1 cellular context compared by ENCODE assay signal in the genomic region with DNA sequence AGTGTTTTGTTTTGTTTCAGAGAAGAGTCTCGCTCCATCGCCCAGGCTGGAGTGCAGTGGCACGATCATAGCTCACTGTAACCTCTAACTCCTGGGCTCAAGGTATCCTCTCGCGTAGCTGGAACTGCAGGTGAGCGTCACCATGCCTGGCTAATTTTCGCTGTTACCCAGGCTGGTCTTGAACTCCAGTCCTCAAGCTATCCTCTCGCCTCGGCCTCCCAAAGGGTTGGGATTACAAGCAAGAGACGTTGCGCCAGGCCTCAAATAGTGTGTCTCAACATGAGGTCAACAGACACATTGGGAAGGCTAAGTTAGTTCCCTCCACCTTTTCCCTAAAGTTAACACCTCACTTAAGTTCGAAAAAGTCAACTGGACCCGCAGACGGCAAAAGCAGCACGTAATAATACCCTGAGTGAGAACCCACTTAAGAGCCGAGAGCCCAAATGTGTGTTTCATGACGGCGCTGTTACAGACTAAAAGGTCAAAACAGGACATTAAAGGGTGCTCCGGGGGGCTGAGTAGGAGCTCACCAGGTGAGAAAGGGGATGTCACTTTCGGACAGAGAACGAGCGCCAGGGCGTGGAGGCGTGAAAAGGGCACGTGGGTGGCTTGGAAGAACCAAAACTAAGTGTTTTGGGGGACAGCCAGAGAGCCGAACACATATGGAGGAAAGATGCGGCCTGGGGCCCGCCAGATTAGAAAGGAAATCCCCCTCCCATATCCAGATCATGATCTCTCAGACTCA.
TF ChIP-seq lines count a peak whose summit lies in the region.

No MANE protein-coding gene starts in this region.

TF ChIP-seq in GM12878, 131 proteins besides CTCF, POLR2A, EP300 and RAD21 (continued from another document and continues in another):
- TF ChIP-seq, protein P1, sequence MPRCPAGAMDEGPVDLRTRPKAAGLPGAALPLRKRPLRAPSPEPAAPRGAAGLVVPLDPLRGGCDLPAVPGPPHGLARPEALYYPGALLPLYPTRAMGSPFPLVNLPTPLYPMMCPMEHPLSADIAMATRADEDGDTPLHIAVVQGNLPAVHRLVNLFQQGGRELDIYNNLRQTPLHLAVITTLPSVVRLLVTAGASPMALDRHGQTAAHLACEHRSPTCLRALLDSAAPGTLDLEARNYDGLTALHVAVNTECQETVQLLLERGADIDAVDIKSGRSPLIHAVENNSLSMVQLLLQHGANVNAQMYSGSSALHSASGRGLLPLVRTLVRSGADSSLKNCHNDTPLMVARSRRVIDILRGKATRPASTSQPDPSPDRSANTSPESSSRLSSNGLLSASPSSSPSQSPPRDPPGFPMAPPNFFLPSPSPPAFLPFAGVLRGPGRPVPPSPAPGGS (IDR thresholded peaks at IDR 0.05; ENCODE audit: borderline replicate concordance, insufficient read depth, low read depth, low read length, poor library complexity, severe bottlenecking) = no peak
- TF ChIP-seq SREBF2 (IDR thresholded peaks at IDR 0.05; ENCODE audit: low read length) (no peak), BCL11A (IDR thresholded peaks at IDR 0.05; ENCODE audit: low read depth, low read length) (no peak), CREB1 (IDR thresholded peaks at IDR 0.05; ENCODE audit: low read depth) (no peak), GABPA (IDR thresholded peaks at IDR 0.05; ENCODE audit: low read depth) (no peak), CBX3 (IDR thresholded peaks at IDR 0.05; ENCODE audit: borderline replicate concordance, low read depth) (no peak), NBN (IDR thresholded peaks at IDR 0.05) (no peak), RAD51 (IDR thresholded peaks at IDR 0.05) (peak; percentile 93), HDGF (IDR thresholded peaks at IDR 0.05) (no peak), PAX5 (IDR thresholded peaks at IDR 0.05; ENCODE audit: borderline replicate concordance, low read depth, low read length) (0 out of 2 replicates have a peak, but pooled peaks have one; percentile 23), MXI1 (IDR thresholded peaks at IDR 0.05; ENCODE audit: low read depth, low read length) (no peak), GATAD2B (conservative IDR thresholded peaks at IDR 0.05; ENCODE audit: low read depth) (no peak; the same call in 1 of the 2 replicates), SPI1 (IDR thresholded peaks at IDR 0.05; ENCODE audit: borderline replicate concordance, insufficient read depth, low read depth, low read length) (no peak), SMAD5 (IDR thresholded peaks at IDR 0.05; ENCODE audit: low read depth) (no peak; the same call in 1 of the 2 replicates), NR2C2 (IDR thresholded peaks at IDR 0.05; ENCODE audit: borderline replicate concordance, control insufficient read depth, insufficient read length, low read depth) (no peak), BRCA1 (IDR thresholded peaks at IDR 0.05; ENCODE audit: low read depth, low read length) (no peak), SREBF1 (IDR thresholded peaks at IDR 0.05; ENCODE audit: low read length) (no peak; the same call in 1 of the 2 replicates), CBFB (IDR thresholded peaks at IDR 0.05; ENCODE audit: low read depth) (no peak), IKZF2 (IDR thresholded peaks at IDR 0.05) (peak in 1 of 2 experiments; percentile 41; a peak in 2 of 4 replicates), KAT2A (conservative IDR thresholded peaks at IDR 0.05; ENCODE audit: control insufficient read depth, low read depth, low read length) (no peak), CEBPB (IDR thresholded peaks at IDR 0.05; ENCODE audit: borderline replicate concordance in 1 of 2, low read depth in 2 of 2, low read length in 2 of 2) (no peak), SMC3 (IDR thresholded peaks at IDR 0.05; ENCODE audit: borderline replicate concordance, low read length) (no peak), ZNF384 (IDR thresholded peaks at IDR 0.05; ENCODE audit: borderline replicate concordance, low read depth, low read length) (no peak), ETV6 (conservative IDR thresholded peaks at IDR 0.05 in 1 of 2, IDR thresholded peaks at IDR 0.05 in 1 of 2; ENCODE audit: borderline replicate concordance in 1 of 2, low read depth in 1 of 2) (no peak), EZH2 (IDR thresholded peaks at IDR 0.05; ENCODE audit: borderline replicate concordance, control insufficient read depth, low read depth, low read length) (no peak), BMI1 (IDR thresholded peaks at IDR 0.05; ENCODE audit: borderline replicate concordance) (no peak), NR2F1 (conservative IDR thresholded peaks at IDR 0.05) (no peak), SUPT20H (IDR thresholded peaks at IDR 0.05; ENCODE audit: borderline replicate concordance, control insufficient read depth, low read depth, low read length) (no peak), NFYA (IDR thresholded peaks at IDR 0.05; ENCODE audit: borderline replicate concordance, low read depth, low read length) (no peak)
- TF ChIP-seq, protein P2, sequence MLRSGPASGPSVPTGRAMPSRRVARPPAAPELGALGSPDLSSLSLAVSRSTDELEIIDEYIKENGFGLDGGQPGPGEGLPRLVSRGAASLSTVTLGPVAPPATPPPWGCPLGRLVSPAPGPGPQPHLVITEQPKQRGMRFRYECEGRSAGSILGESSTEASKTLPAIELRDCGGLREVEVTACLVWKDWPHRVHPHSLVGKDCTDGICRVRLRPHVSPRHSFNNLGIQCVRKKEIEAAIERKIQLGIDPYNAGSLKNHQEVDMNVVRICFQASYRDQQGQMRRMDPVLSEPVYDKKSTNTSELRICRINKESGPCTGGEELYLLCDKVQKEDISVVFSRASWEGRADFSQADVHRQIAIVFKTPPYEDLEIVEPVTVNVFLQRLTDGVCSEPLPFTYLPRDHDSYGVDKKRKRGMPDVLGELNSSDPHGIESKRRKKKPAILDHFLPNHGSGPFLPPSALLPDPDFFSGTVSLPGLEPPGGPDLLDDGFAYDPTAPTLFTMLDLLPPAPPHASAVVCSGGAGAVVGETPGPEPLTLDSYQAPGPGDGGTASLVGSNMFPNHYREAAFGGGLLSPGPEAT (IDR thresholded peaks at IDR 0.05; ENCODE audit: low read depth) = no peak
- TF ChIP-seq, protein P3, sequence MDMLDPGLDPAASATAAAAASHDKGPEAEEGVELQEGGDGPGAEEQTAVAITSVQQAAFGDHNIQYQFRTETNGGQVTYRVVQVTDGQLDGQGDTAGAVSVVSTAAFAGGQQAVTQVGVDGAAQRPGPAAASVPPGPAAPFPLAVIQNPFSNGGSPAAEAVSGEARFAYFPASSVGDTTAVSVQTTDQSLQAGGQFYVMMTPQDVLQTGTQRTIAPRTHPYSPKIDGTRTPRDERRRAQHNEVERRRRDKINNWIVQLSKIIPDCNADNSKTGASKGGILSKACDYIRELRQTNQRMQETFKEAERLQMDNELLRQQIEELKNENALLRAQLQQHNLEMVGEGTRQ (IDR thresholded peaks at IDR 0.05; ENCODE audit: borderline replicate concordance, low read depth, low read length) = peak; percentile 69; the same call in 1 of the 2 replicates
- TF ChIP-seq, protein P4, sequence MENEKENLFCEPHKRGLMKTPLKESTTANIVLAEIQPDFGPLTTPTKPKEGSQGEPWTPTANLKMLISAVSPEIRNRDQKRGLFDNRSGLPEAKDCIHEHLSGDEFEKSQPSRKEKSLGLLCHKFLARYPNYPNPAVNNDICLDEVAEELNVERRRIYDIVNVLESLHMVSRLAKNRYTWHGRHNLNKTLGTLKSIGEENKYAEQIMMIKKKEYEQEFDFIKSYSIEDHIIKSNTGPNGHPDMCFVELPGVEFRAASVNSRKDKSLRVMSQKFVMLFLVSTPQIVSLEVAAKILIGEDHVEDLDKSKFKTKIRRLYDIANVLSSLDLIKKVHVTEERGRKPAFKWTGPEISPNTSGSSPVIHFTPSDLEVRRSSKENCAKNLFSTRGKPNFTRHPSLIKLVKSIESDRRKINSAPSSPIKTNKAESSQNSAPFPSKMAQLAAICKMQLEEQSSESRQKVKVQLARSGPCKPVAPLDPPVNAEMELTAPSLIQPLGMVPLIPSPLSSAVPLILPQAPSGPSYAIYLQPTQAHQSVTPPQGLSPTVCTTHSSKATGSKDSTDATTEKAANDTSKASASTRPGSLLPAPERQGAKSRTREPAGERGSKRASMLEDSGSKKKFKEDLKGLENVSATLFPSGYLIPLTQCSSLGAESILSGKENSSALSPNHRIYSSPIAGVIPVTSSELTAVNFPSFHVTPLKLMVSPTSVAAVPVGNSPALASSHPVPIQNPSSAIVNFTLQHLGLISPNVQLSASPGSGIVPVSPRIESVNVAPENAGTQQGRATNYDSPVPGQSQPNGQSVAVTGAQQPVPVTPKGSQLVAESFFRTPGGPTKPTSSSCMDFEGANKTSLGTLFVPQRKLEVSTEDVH (IDR thresholded peaks at IDR 0.05; ENCODE audit: low read depth, partially characterized antibody) = no peak
- TF ChIP-seq, protein P5, sequence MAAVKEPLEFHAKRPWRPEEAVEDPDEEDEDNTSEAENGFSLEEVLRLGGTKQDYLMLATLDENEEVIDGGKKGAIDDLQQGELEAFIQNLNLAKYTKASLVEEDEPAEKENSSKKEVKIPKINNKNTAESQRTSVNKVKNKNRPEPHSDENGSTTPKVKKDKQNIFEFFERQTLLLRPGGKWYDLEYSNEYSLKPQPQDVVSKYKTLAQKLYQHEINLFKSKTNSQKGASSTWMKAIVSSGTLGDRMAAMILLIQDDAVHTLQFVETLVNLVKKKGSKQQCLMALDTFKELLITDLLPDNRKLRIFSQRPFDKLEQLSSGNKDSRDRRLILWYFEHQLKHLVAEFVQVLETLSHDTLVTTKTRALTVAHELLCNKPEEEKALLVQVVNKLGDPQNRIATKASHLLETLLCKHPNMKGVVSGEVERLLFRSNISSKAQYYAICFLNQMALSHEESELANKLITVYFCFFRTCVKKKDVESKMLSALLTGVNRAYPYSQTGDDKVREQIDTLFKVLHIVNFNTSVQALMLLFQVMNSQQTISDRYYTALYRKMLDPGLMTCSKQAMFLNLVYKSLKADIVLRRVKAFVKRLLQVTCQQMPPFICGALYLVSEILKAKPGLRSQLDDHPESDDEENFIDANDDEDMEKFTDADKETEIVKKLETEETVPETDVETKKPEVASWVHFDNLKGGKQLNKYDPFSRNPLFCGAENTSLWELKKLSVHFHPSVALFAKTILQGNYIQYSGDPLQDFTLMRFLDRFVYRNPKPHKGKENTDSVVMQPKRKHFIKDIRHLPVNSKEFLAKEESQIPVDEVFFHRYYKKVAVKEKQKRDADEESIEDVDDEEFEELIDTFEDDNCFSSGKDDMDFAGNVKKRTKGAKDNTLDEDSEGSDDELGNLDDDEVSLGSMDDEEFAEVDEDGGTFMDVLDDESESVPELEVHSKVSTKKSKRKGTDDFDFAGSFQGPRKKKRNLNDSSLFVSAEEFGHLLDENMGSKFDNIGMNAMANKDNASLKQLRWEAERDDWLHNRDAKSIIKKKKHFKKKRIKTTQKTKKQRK (IDR thresholded peaks at IDR 0.05; ENCODE audit: low read depth, low read length) = no peak
- TF ChIP-seq, protein P6, sequence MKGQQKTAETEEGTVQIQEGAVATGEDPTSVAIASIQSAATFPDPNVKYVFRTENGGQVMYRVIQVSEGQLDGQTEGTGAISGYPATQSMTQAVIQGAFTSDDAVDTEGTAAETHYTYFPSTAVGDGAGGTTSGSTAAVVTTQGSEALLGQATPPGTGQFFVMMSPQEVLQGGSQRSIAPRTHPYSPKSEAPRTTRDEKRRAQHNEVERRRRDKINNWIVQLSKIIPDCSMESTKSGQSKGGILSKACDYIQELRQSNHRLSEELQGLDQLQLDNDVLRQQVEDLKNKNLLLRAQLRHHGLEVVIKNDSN (IDR thresholded peaks at IDR 0.05; ENCODE audit: borderline replicate concordance, extremely low read length, insufficient read depth, low read depth, low read length) = peak; percentile 82
- TF ChIP-seq, protein P7, sequence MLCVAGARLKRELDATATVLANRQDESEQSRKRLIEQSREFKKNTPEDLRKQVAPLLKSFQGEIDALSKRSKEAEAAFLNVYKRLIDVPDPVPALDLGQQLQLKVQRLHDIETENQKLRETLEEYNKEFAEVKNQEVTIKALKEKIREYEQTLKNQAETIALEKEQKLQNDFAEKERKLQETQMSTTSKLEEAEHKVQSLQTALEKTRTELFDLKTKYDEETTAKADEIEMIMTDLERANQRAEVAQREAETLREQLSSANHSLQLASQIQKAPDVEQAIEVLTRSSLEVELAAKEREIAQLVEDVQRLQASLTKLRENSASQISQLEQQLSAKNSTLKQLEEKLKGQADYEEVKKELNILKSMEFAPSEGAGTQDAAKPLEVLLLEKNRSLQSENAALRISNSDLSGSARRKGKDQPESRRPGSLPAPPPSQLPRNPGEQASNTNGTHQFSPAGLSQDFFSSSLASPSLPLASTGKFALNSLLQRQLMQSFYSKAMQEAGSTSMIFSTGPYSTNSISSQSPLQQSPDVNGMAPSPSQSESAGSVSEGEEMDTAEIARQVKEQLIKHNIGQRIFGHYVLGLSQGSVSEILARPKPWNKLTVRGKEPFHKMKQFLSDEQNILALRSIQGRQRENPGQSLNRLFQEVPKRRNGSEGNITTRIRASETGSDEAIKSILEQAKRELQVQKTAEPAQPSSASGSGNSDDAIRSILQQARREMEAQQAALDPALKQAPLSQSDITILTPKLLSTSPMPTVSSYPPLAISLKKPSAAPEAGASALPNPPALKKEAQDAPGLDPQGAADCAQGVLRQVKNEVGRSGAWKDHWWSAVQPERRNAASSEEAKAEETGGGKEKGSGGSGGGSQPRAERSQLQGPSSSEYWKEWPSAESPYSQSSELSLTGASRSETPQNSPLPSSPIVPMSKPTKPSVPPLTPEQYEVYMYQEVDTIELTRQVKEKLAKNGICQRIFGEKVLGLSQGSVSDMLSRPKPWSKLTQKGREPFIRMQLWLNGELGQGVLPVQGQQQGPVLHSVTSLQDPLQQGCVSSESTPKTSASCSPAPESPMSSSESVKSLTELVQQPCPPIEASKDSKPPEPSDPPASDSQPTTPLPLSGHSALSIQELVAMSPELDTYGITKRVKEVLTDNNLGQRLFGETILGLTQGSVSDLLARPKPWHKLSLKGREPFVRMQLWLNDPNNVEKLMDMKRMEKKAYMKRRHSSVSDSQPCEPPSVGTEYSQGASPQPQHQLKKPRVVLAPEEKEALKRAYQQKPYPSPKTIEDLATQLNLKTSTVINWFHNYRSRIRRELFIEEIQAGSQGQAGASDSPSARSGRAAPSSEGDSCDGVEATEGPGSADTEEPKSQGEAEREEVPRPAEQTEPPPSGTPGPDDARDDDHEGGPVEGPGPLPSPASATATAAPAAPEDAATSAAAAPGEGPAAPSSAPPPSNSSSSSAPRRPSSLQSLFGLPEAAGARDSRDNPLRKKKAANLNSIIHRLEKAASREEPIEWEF (IDR thresholded peaks at IDR 0.05; ENCODE audit: insufficient replicate concordance, low read depth, low read length) = no peak
- TF ChIP-seq, protein P8, sequence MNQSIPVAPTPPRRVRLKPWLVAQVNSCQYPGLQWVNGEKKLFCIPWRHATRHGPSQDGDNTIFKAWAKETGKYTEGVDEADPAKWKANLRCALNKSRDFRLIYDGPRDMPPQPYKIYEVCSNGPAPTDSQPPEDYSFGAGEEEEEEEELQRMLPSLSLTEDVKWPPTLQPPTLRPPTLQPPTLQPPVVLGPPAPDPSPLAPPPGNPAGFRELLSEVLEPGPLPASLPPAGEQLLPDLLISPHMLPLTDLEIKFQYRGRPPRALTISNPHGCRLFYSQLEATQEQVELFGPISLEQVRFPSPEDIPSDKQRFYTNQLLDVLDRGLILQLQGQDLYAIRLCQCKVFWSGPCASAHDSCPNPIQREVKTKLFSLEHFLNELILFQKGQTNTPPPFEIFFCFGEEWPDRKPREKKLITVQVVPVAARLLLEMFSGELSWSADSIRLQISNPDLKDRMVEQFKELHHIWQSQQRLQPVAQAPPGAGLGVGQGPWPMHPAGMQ (IDR thresholded peaks at IDR 0.05; ENCODE audit: borderline replicate concordance) = no peak
